ENCODE assay signal across 1 cellular context in the genomic region with DNA sequence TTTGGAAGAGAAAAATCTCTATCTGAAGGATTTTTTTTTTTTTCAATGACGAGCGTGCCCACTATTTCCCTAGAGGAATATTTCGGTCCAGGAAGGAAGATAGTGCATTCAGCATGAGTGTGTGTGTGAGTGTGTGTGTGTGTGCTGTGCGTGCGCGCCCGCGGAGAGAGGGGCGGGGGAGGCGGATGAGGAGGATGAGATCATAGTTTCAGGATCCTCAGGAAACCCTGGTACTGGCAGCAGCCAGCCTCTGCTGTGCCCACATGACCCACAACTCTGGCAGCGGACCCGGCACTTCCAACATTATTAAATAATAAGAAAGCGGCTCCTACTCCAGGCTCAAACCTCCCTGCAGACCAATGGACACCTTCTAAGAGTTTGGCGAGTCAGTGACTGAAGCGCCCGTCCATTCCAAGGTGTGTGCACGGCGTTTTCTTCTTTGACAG.
TF ChIP-seq lines count a peak whose summit lies in the region.

No MANE protein-coding gene starts in this region.

TF ChIP-seq in GM12878, 131 proteins besides CTCF, POLR2A, EP300 and RAD21 (continued from another document):
- TF ChIP-seq RUNX3 (IDR thresholded peaks at IDR 0.05; ENCODE audit: low read length): peak; percentile 36; the same call in 1 of the 2 replicates
TF ChIP-seq in GM12878: peak in this region for 13.
